In the genomic region with DNA sequence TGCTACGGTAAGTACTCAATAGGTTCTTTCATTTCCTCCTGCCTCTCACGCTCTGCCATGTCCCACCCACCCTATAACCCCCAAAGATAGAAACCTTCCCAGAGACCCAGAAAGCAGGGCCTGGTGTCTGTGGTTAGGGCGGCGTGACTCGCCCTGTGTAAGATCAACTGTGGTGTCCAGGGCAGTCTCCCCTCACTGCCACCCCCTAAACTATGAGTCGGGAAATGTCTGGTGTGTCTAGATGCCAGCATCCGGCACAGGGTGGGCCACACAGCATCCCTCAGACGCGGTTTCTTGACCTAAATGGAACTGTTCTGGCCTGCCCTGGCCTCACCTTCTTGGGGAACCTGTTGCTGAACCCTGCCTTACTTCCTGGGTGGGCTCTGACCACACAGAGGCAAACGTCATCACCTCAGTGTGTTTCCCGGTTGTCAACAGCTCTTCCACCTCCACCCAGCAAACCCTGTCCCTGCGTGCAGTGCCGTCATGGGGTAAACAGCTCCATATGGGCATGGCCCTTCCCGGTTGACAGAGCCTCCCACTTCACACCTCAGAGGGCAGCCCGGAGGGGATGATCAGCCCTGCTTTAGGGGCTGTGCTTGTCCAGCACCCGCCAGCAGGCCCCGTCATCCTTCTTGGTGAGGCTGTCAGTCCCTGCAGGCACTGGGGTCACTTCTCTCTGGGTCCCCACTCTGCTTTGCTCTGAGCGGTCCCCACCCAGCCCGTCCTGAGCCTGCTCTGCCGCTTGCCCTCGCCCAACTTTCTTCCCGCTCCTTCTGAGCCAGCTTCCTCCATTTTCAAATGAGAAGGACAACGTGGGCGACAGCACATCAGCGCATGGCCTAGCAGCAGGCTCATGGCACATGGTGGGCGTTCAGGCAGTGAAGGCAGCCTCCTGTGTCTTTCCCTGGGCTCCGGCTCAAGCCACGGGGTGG, we compare ENCODE assay signal across 18 cellular contexts. TPM values are rescaled to one million over a fixed set of nuclear protein-coding genes. Genes with fewer than 3 reads are reported as not detected.
DNase-seq lines count a peak whose midpoint lies in the region; ATAC-seq, FAIRE-seq and TF ChIP-seq lines count a peak whose summit lies in the region.
"Had no signal": no experiment of that assay in that cellular context is flagged by ENCODE, and none has a peak within 500 bp of the region (broad histone marks: within the 10 kb centered on the region; RNA-seq: fewer than 3 reads in every experiment).

No MANE protein-coding gene starts in this region.

- no peaks in the 10 kb centered on the region for H3K79me2 ChIP-seq in K562 (ENCODE audit: control insufficient read depth, insufficient read depth, low read length)

- peak overlapping the region in 1 of 2 experiments; percentile 64; a peak in 1 of 4 replicates for H3K9ac ChIP-seq in K562 (ENCODE audit: insufficient read depth in 1 of 2, low read depth in 2 of 2, low read length in 2 of 2)
- no peak overlapping the region for H3K9ac ChIP-seq in endodermal cell (ENCODE audit: extremely low read depth, low read length, poor library complexity, severe bottlenecking)

- H2AFZ ChIP-seq in K562 (ENCODE audit: low read depth, low read length): no peak overlapping the region

- BruUV-seq in K562 (replicated peaks; lab: Mats Ljungman, UMichigan): no TSS peak

- H3K4me2 ChIP-seq in K562 (ENCODE audit: insufficient read depth, low read length): no peak overlapping the region

- POLR2A ChIA-PET in K562 (lab: Yijun Ruan, JAX): interaction anchor here (1.4 kb wide), 1 partner anchor 9 kb away, joined by 5 read pairs; no protein-coding TSS in a partner anchor
- POLR2A ChIA-PET in naive thymus-derived CD4-positive, alpha-beta T cell (lab: Charles Lee): no interaction called here

- ATAC-seq in right cardiac atrium (no peak), K562 (no peak)
- ATAC-seq in naive thymus-derived CD4-positive, alpha-beta T cell: peak; percentile 19
- ATAC-seq in stimulated activated effector memory CD8-positive, alpha-beta T cell treated with anti-CD3 and anti-CD28 coated beads, Interleukin-12 subunit alpha, Interleukin-12 subunit beta, amount 100 ng/mL, for 72 hours: peak; percentile 44

- H3K9me3 Mint-ChIP-seq in naive thymus-derived CD4-positive, alpha-beta T cell: no peaks in the 10 kb centered on the region
- H3K9me3 Mint-ChIP-seq in stimulated activated effector memory CD8-positive, alpha-beta T cell treated with anti-CD3 and anti-CD28 coated beads, Interleukin-12 subunit alpha, Interleukin-12 subunit beta, amount 100 ng/mL, for 72 hours: no peaks in the 10 kb centered on the region
- H3K9me3 Mint-ChIP-seq in endodermal cell: no peaks in the 10 kb centered on the region

- peaks cover 16 to 28% (median 21%) of the 10 kb centered on the region in 5 donors for H3K27me3 Mint-ChIP-seq in naive thymus-derived CD4-positive, alpha-beta T cell
- H3K27me3 Mint-ChIP-seq in endodermal cell (ENCODE audit: insufficient read depth): peaks cover 55% of the 10 kb centered on the region

- H3K27me3 ChIP-seq in right cardiac atrium (ENCODE audit: control insufficient read depth, insufficient read depth) (no peaks in the 10 kb centered on the region), right atrium auricular region (no peaks in the 10 kb centered on the region), K562 (ENCODE audit: control insufficient read depth in 2 of 2, insufficient read depth in 2 of 2, low read length in 2 of 2) (peaks cover 3 to 38% of the 10 kb centered on the region in 2 experiments; a peak in 3 of 5 replicates), endodermal cell (ENCODE audit: control insufficient read depth, insufficient read depth, low read length, poor library complexity, severe bottlenecking) (peaks cover 25% of the 10 kb centered on the region)
- no peaks in the 10 kb centered on the region for H3K27me3 ChIP-seq in naive thymus-derived CD4-positive, alpha-beta T cell (ENCODE audit: control insufficient read depth in 2 of 2, insufficient read depth in 2 of 2, low read length in 2 of 2)

- CTCF ChIA-PET in K562 (lab: Yijun Ruan, JAX; ENCODE audit: low intra/inter-chr PET ratio): no interaction called here
- CTCF ChIA-PET in naive thymus-derived CD4-positive, alpha-beta T cell (lab: Charles Lee): no interaction called here

- TF ChIP-seq CTCF in right atrium auricular region (IDR thresholded peaks at IDR 0.05) (no peak), K562 (IDR thresholded peaks at IDR 0.05 in 2 of 3, conservative IDR thresholded peaks at IDR 0.05 in 1 of 3; ENCODE audit: insufficient read depth in 2 of 3, low read depth in 1 of 3, low read length in 3 of 3) (no peak), endodermal cell (conservative IDR thresholded peaks at IDR 0.05) (no peak)

- H3K4me3 ChIP-seq in right cardiac atrium (ENCODE audit: low read length) (no peak overlapping the region), right atrium auricular region (no peak overlapping the region), K562 (no peak overlapping the region), endodermal cell (ENCODE audit: low read length) (no peak overlapping the region)
- H3K4me3 ChIP-seq in naive thymus-derived CD4-positive, alpha-beta T cell (ENCODE audit: low read length): no peak overlapping the region
- H3K4me3 ChIP-seq: SK-N-MC had no signal

- H4K20me1 ChIP-seq in K562 (replicated peaks; ENCODE audit: control insufficient read depth, insufficient read depth, low read length): no peaks in the 10 kb centered on the region

- H3K4me3 Mint-ChIP-seq in naive thymus-derived CD4-positive, alpha-beta T cell: peak overlapping the region in 1 of 10 donors; percentile 16
- peak overlapping the region; percentile 25 for H3K4me3 Mint-ChIP-seq in stimulated activated effector memory CD8-positive, alpha-beta T cell treated with anti-CD3 and anti-CD28 coated beads, Interleukin-12 subunit alpha, Interleukin-12 subunit beta, amount 100 ng/mL, for 72 hours
- no peak overlapping the region for H3K4me3 Mint-ChIP-seq in endodermal cell

- H3K36me3 ChIP-seq in right atrium auricular region: no peaks in the 10 kb centered on the region
- no peaks in the 10 kb centered on the region for H3K36me3 ChIP-seq in K562 (ENCODE audit: control insufficient read depth, insufficient read depth, low read length)
- no peaks in the 10 kb centered on the region for H3K36me3 ChIP-seq in naive thymus-derived CD4-positive, alpha-beta T cell (ENCODE audit: control insufficient read depth in 2 of 3, insufficient read depth in 3 of 3, low read length in 3 of 3)
- H3K36me3 ChIP-seq in endodermal cell (ENCODE audit: control insufficient read depth, insufficient read depth, low read length): no peaks in the 10 kb centered on the region

- peaks cover 0 to 3% (median 0%) of the 10 kb centered on the region in 7 donors for H3K4me1 Mint-ChIP-seq in naive thymus-derived CD4-positive, alpha-beta T cell
- peaks cover 19% of the 10 kb centered on the region for H3K4me1 Mint-ChIP-seq in stimulated activated effector memory CD8-positive, alpha-beta T cell treated with anti-CD3 and anti-CD28 coated beads, Interleukin-12 subunit alpha, Interleukin-12 subunit beta, amount 100 ng/mL, for 72 hours
- peaks cover 5% of the 10 kb centered on the region for H3K4me1 Mint-ChIP-seq in endodermal cell

- peak in 2 of 3 donors; percentile 12 to 46 for DNase-seq in right cardiac atrium
- DNase-seq in right atrium auricular region (ENCODE audit: low spot score): no peak
- no peak for DNase-seq in K562 (ENCODE audit: extremely low read depth in 1 of 4, low spot score in 3 of 4)
- no peak for DNase-seq in naive thymus-derived CD4-positive, alpha-beta T cell
- DNase-seq in stimulated activated effector memory CD8-positive, alpha-beta T cell treated with anti-CD3 and anti-CD28 coated beads, Interleukin-12 subunit alpha, Interleukin-12 subunit beta, amount 100 ng/mL, for 72 hours (ENCODE audit: low spot score in 2 of 2): no peak
- no peak for DNase-seq in NCI-H82 treated with DMSO at 0.1 percent for 48 hours (lab: John Stamatoyannopoulos, UW; ENCODE audit: unreplicated experiment)
- DNase-seq in DMS 273 (lab: John Stamatoyannopoulos, UW; ENCODE audit: unreplicated experiment): no peak
- DNase-seq in endodermal cell: no peak
- DNase-seq: C1 segment of cervical spinal cord, DMS79 treated with DMSO at 0.1 percent for 48 hours, Karpas-422, NCI-H1417 treated with DMSO at 0.1 percent for 48 hours, NCI-H187 treated with DMSO at 0.1 percent for 48 hours, NCI-H345, NCI-H524 treated with DMSO at 0.1 percent for 48 hours had no signal

- no peak for TF ChIP-seq EP300 in K562 (IDR thresholded peaks at IDR 0.05; ENCODE audit: low read length)

- H3K27ac ChIP-seq in right cardiac atrium (ENCODE audit: low read length) (no peak overlapping the region), right atrium auricular region (no peak overlapping the region), K562 (ENCODE audit: extremely low read depth, low read depth, low read length) (no peak overlapping the region), endodermal cell (ENCODE audit: low read depth, low read length) (no peak overlapping the region)
- no peak overlapping the region for H3K27ac ChIP-seq in naive thymus-derived CD4-positive, alpha-beta T cell (ENCODE audit: low read depth, low read length)
- H3K27ac ChIP-seq: SK-N-MC had no signal

- no peak for TF ChIP-seq POLR2A in K562 (conservative IDR thresholded peaks at IDR 0.05)

- no peaks in the 10 kb centered on the region for H3K4me1 ChIP-seq in right cardiac atrium (ENCODE audit: control insufficient read depth, insufficient read depth, low read length)
- peaks cover 0 to 2% of the 10 kb centered on the region in 2 donors for H3K4me1 ChIP-seq in right atrium auricular region
- H3K4me1 ChIP-seq in K562 (replicated peaks in 1 of 2; ENCODE audit: control insufficient read depth in 2 of 2, insufficient read depth in 2 of 2, low read length in 2 of 2): peaks cover 0 to 21% of the 10 kb centered on the region in 2 experiments; a peak in 3 of 5 replicates
- no peaks in the 10 kb centered on the region for H3K4me1 ChIP-seq in naive thymus-derived CD4-positive, alpha-beta T cell (ENCODE audit: control insufficient read depth in 2 of 2, insufficient read depth in 2 of 2, low read length in 2 of 2)
- H3K4me1 ChIP-seq in endodermal cell (ENCODE audit: control insufficient read depth, insufficient read depth, low read length): no peaks in the 10 kb centered on the region

- in situ Hi-C loops in K562 (cut with MboI): no loop called here

- TF ChIP-seq RAD21 in K562 (CRISPR knock-in tag; conservative IDR thresholded peaks at IDR 0.05 in 1 of 2, IDR thresholded peaks at IDR 0.05 in 1 of 2): no peak

- 88% methylated on average over 28 of the region's 28 CpGs for WGBS in right cardiac atrium
- WGBS in K562 (ENCODE audit: insufficient coverage, low coverage, missing lambda C conversion rate): 42% methylated on average over 25 of the region's 28 CpGs
- 90 to 91% methylated on average over 13 to 28 of the region's 28 CpGs for WGBS in endodermal cell (ENCODE audit: insufficient coverage in 1 of 2, insufficient read length in 1 of 2), 2 experiments

- no peaks in the 10 kb centered on the region for H3K9me1 ChIP-seq in K562 (ENCODE audit: control insufficient read depth, insufficient read depth, low read length)

- H3K9me3 ChIP-seq in right cardiac atrium (ENCODE audit: control insufficient read depth, low read length) (no peaks in the 10 kb centered on the region), right atrium auricular region (no peaks in the 10 kb centered on the region), K562 (replicated peaks; ENCODE audit: control insufficient read depth, insufficient read depth, low read depth, low read length) (no peaks in the 10 kb centered on the region), endodermal cell (ENCODE audit: control insufficient read depth, low read length) (no peaks in the 10 kb centered on the region)
- no peaks in the 10 kb centered on the region for H3K9me3 ChIP-seq in naive thymus-derived CD4-positive, alpha-beta T cell (ENCODE audit: control insufficient read depth in 2 of 3, low read length in 3 of 3)

- no peak overlapping the region for H3K27ac Mint-ChIP-seq in naive thymus-derived CD4-positive, alpha-beta T cell
- H3K27ac Mint-ChIP-seq in stimulated activated effector memory CD8-positive, alpha-beta T cell treated with anti-CD3 and anti-CD28 coated beads, Interleukin-12 subunit alpha, Interleukin-12 subunit beta, amount 100 ng/mL, for 72 hours: peak overlapping the region; percentile 87
- no peak overlapping the region for H3K27ac Mint-ChIP-seq in endodermal cell

- H3K36me3 Mint-ChIP-seq in naive thymus-derived CD4-positive, alpha-beta T cell: no peaks in the 10 kb centered on the region
- no peaks in the 10 kb centered on the region for H3K36me3 Mint-ChIP-seq in stimulated activated effector memory CD8-positive, alpha-beta T cell treated with anti-CD3 and anti-CD28 coated beads, Interleukin-12 subunit alpha, Interleukin-12 subunit beta, amount 100 ng/mL, for 72 hours
- H3K36me3 Mint-ChIP-seq in endodermal cell (ENCODE audit: low read depth): no peaks in the 10 kb centered on the region

- intact Hi-C loops in right cardiac atrium (cut with DNase I): no loop called here
- intact Hi-C loops in K562 (cut with micrococcal nuclease): loop anchor here (10.0 kb wide), 1 partner anchor 485 kb away; no protein-coding TSS in a partner anchor
- intact Hi-C loops in naive thymus-derived CD4-positive, alpha-beta T cell (cut with micrococcal nuclease): no loop called here

- FAIRE-seq in K562 (lab: Jason Lieb, UNC): no peak

RNA-seq across cellular contexts. Expression of a gene that starts 6.0 kb away (rescaled TPM):
- 1 to 10 TPM; 2.1 to 7.1 (median 3.3) TPM for total RNA-seq in right cardiac atrium
- polyA plus RNA-seq in right cardiac atrium: 2.9 TPM
- 1 to 10 TPM; 1.6 to 6.8 TPM for total RNA-seq in right atrium auricular region
- 0.28 and 0.58 TPM in 2 replicates for total RNA-seq in K562 (2011; cell fraction: chromatin; rRNA removed; ENCODE audit: low replicate concordance)
- 0.33 and 1.1 TPM in 2 replicates for total RNA-seq in K562 (2011; cell fraction: nucleolus; rRNA removed)
- 0.37 and 0.53 TPM in 2 replicates for total RNA-seq in K562 (2011; cell fraction: nucleoplasm; rRNA removed)
- not detected in 2 replicates for total RNA-seq in K562 (2014; rRNA removed)
- total RNA-seq in K562 (2014; rRNA removed; fragmentation: Illumina TruSeq; extraction: Trizol): not detected in 2 replicates
- not detected in 2 replicates for total RNA-seq in K562 (2015; rRNA removed; fragmentation: Illumina TruSeq; extraction: Trizol)
- total RNA-seq in K562 (2021): 0.09 TPM in 1 of 2 replicates, not detected in the other
- polyA plus RNA-seq in K562 (2011; rRNA removed): 0.20 and 0.51 TPM in 2 replicates
- 0.69 and 1.4 TPM in 2 replicates for polyA plus RNA-seq in K562 (2011; cell fraction: cytosol; rRNA removed)
- polyA plus RNA-seq in K562 (2011; cell fraction: nucleus; rRNA removed): 0.37 and 0.65 TPM in 2 replicates
- 0.22 and 0.37 TPM in 2 replicates for polyA plus RNA-seq in K562 (2012)
- polyA plus RNA-seq in K562 (2014; fragmentation: Illumina TruSeq; extraction: Trizol): 0.12 TPM in 1 of 2 replicates, not detected in the other
- polyA plus RNA-seq in K562 (2014; fragmentation: Nextera tagmentation; extraction: Ambion mirVana): under 1 TPM in 1 of 2 experiments, not detected in 1; 0.03 TPM
- polyA plus RNA-seq in K562 (2014; rRNA removed): 0.05 TPM in 1 of 2 replicates, not detected in the other
- 0.28 TPM in 1 of 2 replicates, not detected in the other for polyA minus RNA-seq in K562 (2011; rRNA and poly(A)+ RNA removed)
- 1.8 TPM in 1 of 2 replicates, not detected in the other for polyA minus RNA-seq in K562 (2011; cell fraction: cytosol; rRNA and poly(A)+ RNA removed)
- polyA minus RNA-seq in K562 (2011; cell fraction: nucleus; rRNA and poly(A)+ RNA removed): 0.56 TPM in 1 of 2 replicates, not detected in the other
- total RNA-seq in naive thymus-derived CD4-positive, alpha-beta T cell: under 1 TPM in 2 of 5 experiments, not detected in 3; 0.27 to 0.45 TPM
- under 1 TPM in 1 of 2 donors, not detected in 1; 0.16 TPM for polyA plus RNA-seq in naive thymus-derived CD4-positive, alpha-beta T cell
- under 1 TPM; 0.53 to 0.62 TPM for total RNA-seq in endodermal cell
- 0.85 TPM for polyA plus RNA-seq in endodermal cell (2013, experiment 1 of 2)
- 0.37 TPM for polyA plus RNA-seq in endodermal cell (2013, experiment 2 of 2)
- total RNA-seq: H4, MCF 10A had no signal

Comparison
In these comparisons a context has a peak if more than half of its experiments do, and no peak if none do; other contexts are left out.
1. DNase-seq: peak in right cardiac atrium (2 of 3); none in right atrium auricular region (single experiment), K562 (0 of 4), naive thymus-derived CD4-positive, alpha-beta T cell (0 of 9), stimulated activated effector memory CD8-positive, alpha-beta T cell treated with anti-CD3 and anti-CD28 coated beads, Interleukin-12 subunit alpha, Interleukin-12 subunit beta, amount 100 ng/mL, for 72 hours (0 of 2), NCI-H82 treated with DMSO at 0.1 percent for 48 hours (single experiment), DMS 273 (single experiment) and endodermal cell (single experiment).
2. ATAC-seq: peak in naive thymus-derived CD4-positive, alpha-beta T cell (single experiment) and stimulated activated effector memory CD8-positive, alpha-beta T cell treated with anti-CD3 and anti-CD28 coated beads, Interleukin-12 subunit alpha, Interleukin-12 subunit beta, amount 100 ng/mL, for 72 hours (single experiment); none in right cardiac atrium (0 of 2) and K562 (single experiment).